1 cellular context compared by ENCODE assay signal in the genomic region with DNA sequence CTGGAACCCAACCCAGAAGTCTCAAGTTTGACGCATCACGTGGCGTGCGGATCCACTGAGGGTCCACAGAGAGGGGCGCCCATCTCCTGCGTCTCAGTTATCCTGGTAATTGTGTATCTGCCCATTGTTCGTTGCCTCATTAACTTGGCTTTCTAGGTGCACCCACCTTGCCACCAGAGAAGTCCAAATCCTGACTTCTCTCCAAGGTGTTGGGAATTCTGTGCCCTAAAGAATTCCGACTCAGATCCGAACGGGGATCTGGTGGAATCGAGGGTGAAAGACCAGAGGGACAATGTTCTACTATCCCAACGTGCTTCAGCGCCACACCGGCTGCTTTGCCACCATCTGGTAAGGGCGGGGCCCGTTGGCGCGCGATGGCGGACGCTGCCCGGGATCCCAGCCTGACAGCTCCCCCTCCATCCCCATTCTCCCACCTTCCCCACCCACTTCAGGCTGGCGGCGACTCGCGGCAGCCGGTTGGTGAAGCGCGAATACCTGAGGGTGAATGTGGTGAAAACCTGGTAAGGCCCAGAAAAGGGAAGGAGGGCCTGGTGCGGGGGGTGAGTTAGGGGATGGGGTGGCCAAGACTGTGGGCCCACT.
TF ChIP-seq lines count a peak whose summit lies in the region.

No MANE protein-coding gene starts in this region.

TF ChIP-seq in endothelial cell of umbilical vein, 7 proteins besides CTCF, POLR2A, EP300 and RAD21 (continued from another document):
- no peak for TF ChIP-seq MAX (IDR thresholded peaks at IDR 0.05; ENCODE audit: insufficient read depth, insufficient read length)
